18 cellular contexts compared by ENCODE assay signal in the genomic region with DNA sequence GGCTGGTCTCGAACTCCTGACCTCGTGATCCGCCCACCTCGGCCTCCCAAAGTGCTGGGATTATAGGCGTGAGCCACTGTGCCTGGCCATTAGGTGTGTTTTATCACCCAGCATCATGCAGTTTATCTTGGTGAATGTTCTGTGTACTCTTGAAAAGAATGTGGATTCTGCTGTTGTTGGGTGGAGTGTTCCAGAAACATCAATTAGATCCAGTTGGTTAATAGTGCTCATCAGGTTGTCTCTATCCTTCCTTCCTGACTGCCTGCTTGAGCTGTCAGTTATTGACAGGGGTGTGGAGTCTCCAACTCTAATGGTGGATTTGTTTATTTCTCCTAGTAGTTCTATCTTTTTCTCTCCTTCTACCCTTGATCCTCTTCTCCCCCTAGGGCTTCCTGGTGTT. TPM values are rescaled to one million over a fixed set of nuclear protein-coding genes. Genes with fewer than 3 reads are reported as not detected.
DNase-seq lines count a peak whose midpoint lies in the region; ATAC-seq, FAIRE-seq and TF ChIP-seq lines count a peak whose summit lies in the region.
"Had no signal": no experiment of that assay in that cellular context is flagged by ENCODE, and none has a peak within 500 bp of the region (broad histone marks: within the 10 kb centered on the region; RNA-seq: fewer than 3 reads in every experiment).

No MANE protein-coding gene starts in this region.

- H3K4me3 ChIP-seq in colonic mucosa (no peak overlapping the region), mucosa of descending colon (no peak overlapping the region), small intestine (ENCODE audit: low read depth in 1 of 2, low read length in 2 of 2) (no peak overlapping the region), coronary artery (no peak overlapping the region)
- H3K4me3 ChIP-seq: A549, GM23248, HAP-1 had no signal

- H3K27me3 ChIP-seq in colonic mucosa (no peaks in the 10 kb centered on the region), small intestine (ENCODE audit: control insufficient read depth in 2 of 2, insufficient read depth in 2 of 2, low read length in 2 of 2) (no peaks in the 10 kb centered on the region)

- H3K27ac ChIP-seq in colonic mucosa (peak overlapping the region; percentile 35), small intestine (ENCODE audit: low read depth in 1 of 2, low read length in 1 of 2) (peak overlapping the region; percentile 55 to 74), coronary artery (no peak overlapping the region)
- H3K27ac ChIP-seq: 22Rv1, A549, GM23248 had no signal

- H3K9me3 ChIP-seq in colonic mucosa (no peaks in the 10 kb centered on the region), mucosa of descending colon (peaks cover 8% of the 10 kb centered on the region), small intestine (ENCODE audit: control insufficient read depth, low read depth) (no peaks in the 10 kb centered on the region)

- H3K36me3 ChIP-seq in colonic mucosa (peaks cover 7% of the 10 kb centered on the region), mucosa of descending colon (ENCODE audit: low read depth) (peaks cover 3% of the 10 kb centered on the region), small intestine (ENCODE audit: control insufficient read depth in 2 of 2, insufficient read depth in 2 of 2, low read length in 2 of 2) (peaks cover 2 to 21% of the 10 kb centered on the region in 2 donors)

- no peak overlapping the region for H3K9ac ChIP-seq in colonic mucosa (ENCODE audit: low read depth in 2 of 2, low read length in 2 of 2)
- H3K9ac ChIP-seq: GM23248 had no signal

- intact Hi-C loops in colonic mucosa (cut with DNase I) (no loop called here), mucosa of descending colon (cut with DNase I, micrococcal nuclease) (no loop called here)

- no peaks in the 10 kb centered on the region for H3K4me1 ChIP-seq in colonic mucosa
- no peaks in the 10 kb centered on the region for H3K4me1 ChIP-seq in mucosa of descending colon (ENCODE audit: low read depth)
- no peaks in the 10 kb centered on the region for H3K4me1 ChIP-seq in small intestine (ENCODE audit: control insufficient read depth in 2 of 2, insufficient read depth in 1 of 2, low read depth in 1 of 2, low read length in 1 of 2)
- H3K4me1 ChIP-seq: A549, HAP-1 had no signal

- TF ChIP-seq CTCF in colonic mucosa (IDR thresholded peaks at IDR 0.05) (no peak), mucosa of descending colon (IDR thresholded peaks at IDR 0.05) (no peak), coronary artery (IDR thresholded peaks at IDR 0.05) (no peak)

- DNase-seq in DMS53 (lab: John Stamatoyannopoulos, UW) (peak; percentile 54), DMS53 treated with DMSO at 0.1 percent for 48 hours (lab: John Stamatoyannopoulos, UW; ENCODE audit: unreplicated experiment) (no peak), colonic mucosa (no peak), mucosa of descending colon (no peak), small intestine (peak; percentile 52), DMS79 (lab: John Stamatoyannopoulos, UW) (no peak), NCI-H748 (lab: John Stamatoyannopoulos, UW; ENCODE audit: unreplicated experiment) (no peak), coronary artery (ENCODE audit: low spot score) (no peak)
- DNase-seq: AML-193; CD4-positive, alpha-beta memory T cell; DMS153; GDM1; GM23248 had no signal

- WGBS in small intestine, 3 donors: 94 to 98% (median 96%) methylated on average over 4 to 5 of the region's 5 CpGs

- ATAC-seq in mucosa of descending colon: peak; percentile 69
- ATAC-seq: A549, HepG2 had no signal

- no peak for FAIRE-seq in small intestine (lab: Jason Lieb, UNC)
- FAIRE-seq: A549, GM18507, HepG2 had no signal

RNA-seq across cellular contexts. Expression of a gene that starts 30.2 kb away (rescaled TPM):
- total RNA-seq in colonic mucosa (100 to 1,000 TPM in 1 of 2 donors, 10 to 100 TPM in 1; 95.0 to 103 TPM), mucosa of descending colon (100 to 1,000 TPM; 107 to 141 (median 115) TPM)
- polyA plus RNA-seq in small intestine: 10 to 100 TPM; 30.5 to 39.4 (median 38.7) TPM

Comparison
In these comparisons a context has a peak if more than half of its experiments do, and no peak if none do; other contexts are left out.
1. DNase-seq: peak in DMS53 (single experiment) and small intestine (single experiment); none in DMS53 treated with DMSO at 0.1 percent for 48 hours (single experiment), colonic mucosa (single experiment), mucosa of descending colon (0 of 3), DMS79 (single experiment), NCI-H748 (single experiment) and coronary artery (single experiment).
2. H3K27ac ChIP-seq: peak in colonic mucosa (single experiment) and small intestine (2 of 2); none in coronary artery (0 of 2).